Comparison of ENCODE assay signal across 16 cellular contexts in genomic region chr3:50442940-50443579, GRCh38.
DNase-seq lines count a peak whose midpoint lies in the region; ATAC-seq and TF ChIP-seq lines count a peak whose summit lies in the region.
"Had no signal": no experiment of that assay in that cellular context is flagged by ENCODE, and none has a peak within 500 bp of the region (broad histone marks: within the 10 kb centered on the region; RNA-seq: fewer than 3 reads in every experiment).

No MANE protein-coding gene starts in this region.

- no peak overlapping the region for H3K27ac ChIP-seq in transverse colon
- H3K27ac ChIP-seq: body of pancreas had no signal

- no peaks in the 10 kb centered on the region for H3K36me3 ChIP-seq in transverse colon

- no peaks in the 10 kb centered on the region for H3K27me3 ChIP-seq in transverse colon
- H3K27me3 ChIP-seq: body of pancreas had no signal

- TF ChIP-seq EP300 in transverse colon (IDR thresholded peaks at IDR 0.05; ENCODE audit: low read depth) = no peak

- H3K4me3 ChIP-seq in transverse colon = no peak overlapping the region
- H3K4me3 ChIP-seq: body of pancreas had no signal

- no peaks in the 10 kb centered on the region for H3K4me1 ChIP-seq in transverse colon

- intact Hi-C loops in transverse colon (cut with DNase I; ENCODE audit: low total_unique reads) = no loop called here

- no peak for TF ChIP-seq POLR2A in transverse colon (IDR thresholded peaks at IDR 0.05)

- in situ Hi-C loops in transverse colon (cut with MboI; ENCODE audit: low pct_ligation_motif_present in 1 of 4, low pct_unique_long_range_greater_than_20kb in 1 of 4, low sequenced_read_pairs in 3 of 4) = no loop called here

- 48% methylated on average over 21 of the region's 21 CpGs; no CpG with 5 or more reads in 1 of the 2 donors for WGBS in transverse colon (ENCODE audit: low coverage in 1 of 2), 2 donors

- no peaks in the 10 kb centered on the region for H3K9me3 ChIP-seq in transverse colon
- H3K9me3 ChIP-seq: body of pancreas had no signal

- no peak for TF ChIP-seq CTCF in transverse colon (IDR thresholded peaks at IDR 0.05)

- no peak for ATAC-seq in GM19395 (IDR thresholded peaks at IDR 0.05; ENCODE audit: unreplicated experiment)
- ATAC-seq: body of pancreas had no signal

- DNase-seq in NCI-H1417 (lab: John Stamatoyannopoulos, UW) = peak in 2 of 3 experiments; percentile 20 to 60
- DNase-seq in NCI-H1417 treated with DMSO at 0.1 percent for 48 hours (lab: John Stamatoyannopoulos, UW) = no peak
- DNase-seq in NCI-H524 treated with DMSO at 0.1 percent for 48 hours (lab: John Stamatoyannopoulos, UW) = peak; percentile 89
- peak; percentile 71 for DNase-seq in left kidney (ENCODE audit: low read depth, low spot score)
- peak; percentile 22 for DNase-seq in transverse colon
- DNase-seq in NK-92 treated with Interleukin-12 subunit alpha and Interleukin-12 subunit beta, amount 100 ng/mL, for 24 hours (lab: John Stamatoyannopoulos, UW) = no peak
- DNase-seq in DMS114 treated with DMSO at 0.1 percent for 48 hours (lab: John Stamatoyannopoulos, UW; ENCODE audit: unreplicated experiment) = no peak
- DNase-seq: 8988T; activated CD4-positive, alpha-beta T cell treated with anti-CD3 and anti-CD28 coated beads, Interleukin-2, amount 50 U/mL, for 4 hours; activated T-cell treated with anti-CD3 and anti-CD28 coated beads, Interleukin-2, amount 50 U/mL, for 1 hour; foreskin fibroblast; kidney glomerular epithelial cell; stimulated activated CD4-positive, alpha-beta T cell treated with anti-CD3 and anti-CD28 coated beads, Interleukin-2, amount 100 ng/mL, for 48 hours; T-helper 1 cell had no signal

Comparison
In these comparisons a context has a peak if more than half of its experiments do, and no peak if none do; other contexts are left out.
1. DNase-seq: peak in NCI-H1417 (2 of 3), NCI-H524 treated with DMSO at 0.1 percent for 48 hours (single experiment), left kidney (single experiment) and transverse colon (single experiment); none in NCI-H1417 treated with DMSO at 0.1 percent for 48 hours (single experiment), NK-92 treated with Interleukin-12 subunit alpha and Interleukin-12 subunit beta, amount 100 ng/mL, for 24 hours (single experiment) and DMS114 treated with DMSO at 0.1 percent for 48 hours (single experiment).